ENCODE assay signal across 10 cellular contexts in genomic region chr7:107966701-107967100, GRCh38. TPM values are rescaled to one million over a fixed set of nuclear protein-coding genes. Genes with fewer than 3 reads are reported as not detected.
DNase-seq lines count a peak whose midpoint lies in the region; ATAC-seq and TF ChIP-seq lines count a peak whose summit lies in the region.
"Had no signal": no experiment of that assay in that cellular context is flagged by ENCODE, and none has a peak within 500 bp of the region (broad histone marks: within the 10 kb centered on the region; RNA-seq: fewer than 3 reads in every experiment).

No MANE protein-coding gene starts in this region.

- H2AFZ ChIP-seq in mammary epithelial cell (ENCODE audit: low read depth, low read length), result no peak overlapping the region

- dilution Hi-C loops in mammary epithelial cell (cut with HindIII; ENCODE audit: low sequenced_read_pairs), result no loop called here

- H3K27me3 ChIP-seq in mammary epithelial cell (ENCODE audit: insufficient read depth, low read length), result no peaks in the 10 kb centered on the region

- TF ChIP-seq CTCF in mammary epithelial cell (conservative IDR thresholded peaks at IDR 0.05 in 1 of 2, IDR thresholded peaks at IDR 0.05 in 1 of 2; ENCODE audit: extremely low read depth in 1 of 2, insufficient read depth in 1 of 2, low read depth in 1 of 2, low read length in 2 of 2), result no peak

- H3K4me3 ChIP-seq in mammary epithelial cell (replicated peaks in 1 of 3; ENCODE audit: insufficient read depth in 1 of 3, low read depth in 2 of 3, low read length in 3 of 3), result no peak overlapping the region

- peaks cover 16% of the 10 kb centered on the region for H3K4me1 ChIP-seq in mammary epithelial cell (ENCODE audit: insufficient read depth, low read length)

- no peak overlapping the region for H3K4me2 ChIP-seq in mammary epithelial cell (ENCODE audit: insufficient read depth, low read depth, low read length)

- no peak overlapping the region for H3K4me3 Mint-ChIP-seq in activated T-helper 17 cell treated with anti-CD3 and anti-CD28 coated beads, Interleukin-2, amount 50 U/mL, for 72 hours

- H3K27ac Mint-ChIP-seq in activated T-helper 17 cell treated with anti-CD3 and anti-CD28 coated beads, Interleukin-2, amount 50 U/mL, for 72 hours, result no peak overlapping the region

- BruUV-seq in mammary epithelial cell (replicated peaks; lab: Mats Ljungman, UMichigan), result no TSS peak

- no peak for ATAC-seq in activated T-helper 17 cell treated with anti-CD3 and anti-CD28 coated beads, Interleukin-2, amount 50 U/mL, for 72 hours (replicated peaks)
- no peak for ATAC-seq in GM18861 (IDR thresholded peaks at IDR 0.05; ENCODE audit: unreplicated experiment)

- no peaks in the 10 kb centered on the region for H4K20me1 ChIP-seq in mammary epithelial cell (ENCODE audit: insufficient read depth, low read length)

- peaks cover 50% of the 10 kb centered on the region for H3K36me3 ChIP-seq in mammary epithelial cell (ENCODE audit: insufficient read depth, low read length)

- DNase-seq in AG08395 (ENCODE audit: low spot score) (peak; percentile 85), NCI-H1092 (lab: John Stamatoyannopoulos, UW) (peak; percentile 31), mammary epithelial cell (peak; percentile 85), kidney glomerular epithelial cell (lab: John Stamatoyannopoulos, UW) (peak; percentile 64), NCI-H2081 treated with DMSO at 0.1 percent for 48 hours (lab: John Stamatoyannopoulos, UW) (no peak)
- no peak for DNase-seq in activated CD4-positive, alpha-beta T cell treated with anti-CD3 and anti-CD28 coated beads, Interleukin-2, amount 50 U/mL, for 1 hour
- DNase-seq: activated naive CD4-positive, alpha-beta T cell treated with Interleukin-2 at 50 U/mL for 16 hours; OCI-M1 had no signal

- H3K36me3 Mint-ChIP-seq in activated T-helper 17 cell treated with anti-CD3 and anti-CD28 coated beads, Interleukin-2, amount 50 U/mL, for 72 hours (ENCODE audit: low read depth), result no peaks in the 10 kb centered on the region

- in situ Hi-C loops in mammary epithelial cell (cut with MboI; ENCODE audit: low sequenced_read_pairs in 2 of 2), result no loop called here

- peaks cover 4% of the 10 kb centered on the region for H3K27me3 Mint-ChIP-seq in activated T-helper 17 cell treated with anti-CD3 and anti-CD28 coated beads, Interleukin-2, amount 50 U/mL, for 72 hours

- CTCF ChIA-PET in mammary epithelial cell (lab: Charles Lee; ENCODE audit: low non-redundant PET), result interaction anchor here (0.6 kb wide), 2 partner anchors 77 to 415 kb away, joined by 4 to 5 read pairs; no protein-coding TSS in a partner anchor

- no peaks in the 10 kb centered on the region for H3K9me3 Mint-ChIP-seq in activated T-helper 17 cell treated with anti-CD3 and anti-CD28 coated beads, Interleukin-2, amount 50 U/mL, for 72 hours

- WGBS in mammary epithelial cell (ENCODE audit: low coverage, missing lambda C conversion rate), result 89% methylated on average over 4 of the region's 4 CpGs

- no peak overlapping the region for H3K9ac ChIP-seq in mammary epithelial cell (ENCODE audit: insufficient read depth, low read length)

- no peak overlapping the region for H3K27ac ChIP-seq in mammary epithelial cell (ENCODE audit: insufficient read depth, low read depth, low read length)

- intact Hi-C loops in mammary epithelial cell (cut with micrococcal nuclease), result no loop called here

- H3K9me3 ChIP-seq in mammary epithelial cell (replicated peaks; ENCODE audit: insufficient read depth, low read length), result no peaks in the 10 kb centered on the region

- H3K79me2 ChIP-seq in mammary epithelial cell (ENCODE audit: insufficient read depth, low read length), result peaks cover 42% of the 10 kb centered on the region

- H3K4me1 Mint-ChIP-seq in activated T-helper 17 cell treated with anti-CD3 and anti-CD28 coated beads, Interleukin-2, amount 50 U/mL, for 72 hours, result no peaks in the 10 kb centered on the region

RNA-seq across cellular contexts. Expression of gene LAMB1, which starts 36.3 kb away (rescaled TPM):
- 100 to 1,000 TPM; 219 to 285 TPM for total RNA-seq in mammary epithelial cell
- 76.2 TPM for polyA plus RNA-seq in mammary epithelial cell
- 447 TPM for polyA minus RNA-seq in mammary epithelial cell
- total RNA-seq in activated T-helper 17 cell treated with anti-CD3 and anti-CD28 coated beads, Interleukin-2, amount 50 U/mL, for 72 hours, result not detected

Comparison
In these comparisons a context has a peak if more than half of its experiments do, and no peak if none do; other contexts are left out.
1. DNase-seq: peak in AG08395 (single experiment), NCI-H1092 (single experiment), mammary epithelial cell (single experiment) and kidney glomerular epithelial cell (single experiment); none in activated CD4-positive, alpha-beta T cell treated with anti-CD3 and anti-CD28 coated beads, Interleukin-2, amount 50 U/mL, for 1 hour (single experiment) and NCI-H2081 treated with DMSO at 0.1 percent for 48 hours (single experiment).
2. RNA of gene LAMB1, which starts 36.3 kb away (total RNA-seq): 219 to 285 TPM in mammary epithelial cell; not detected in activated T-helper 17 cell treated with anti-CD3 and anti-CD28 coated beads, Interleukin-2, amount 50 U/mL, for 72 hours; every median in the first group is over 100 times any median in the second.